8 cellular contexts compared by ENCODE assay signal in the genomic region with DNA sequence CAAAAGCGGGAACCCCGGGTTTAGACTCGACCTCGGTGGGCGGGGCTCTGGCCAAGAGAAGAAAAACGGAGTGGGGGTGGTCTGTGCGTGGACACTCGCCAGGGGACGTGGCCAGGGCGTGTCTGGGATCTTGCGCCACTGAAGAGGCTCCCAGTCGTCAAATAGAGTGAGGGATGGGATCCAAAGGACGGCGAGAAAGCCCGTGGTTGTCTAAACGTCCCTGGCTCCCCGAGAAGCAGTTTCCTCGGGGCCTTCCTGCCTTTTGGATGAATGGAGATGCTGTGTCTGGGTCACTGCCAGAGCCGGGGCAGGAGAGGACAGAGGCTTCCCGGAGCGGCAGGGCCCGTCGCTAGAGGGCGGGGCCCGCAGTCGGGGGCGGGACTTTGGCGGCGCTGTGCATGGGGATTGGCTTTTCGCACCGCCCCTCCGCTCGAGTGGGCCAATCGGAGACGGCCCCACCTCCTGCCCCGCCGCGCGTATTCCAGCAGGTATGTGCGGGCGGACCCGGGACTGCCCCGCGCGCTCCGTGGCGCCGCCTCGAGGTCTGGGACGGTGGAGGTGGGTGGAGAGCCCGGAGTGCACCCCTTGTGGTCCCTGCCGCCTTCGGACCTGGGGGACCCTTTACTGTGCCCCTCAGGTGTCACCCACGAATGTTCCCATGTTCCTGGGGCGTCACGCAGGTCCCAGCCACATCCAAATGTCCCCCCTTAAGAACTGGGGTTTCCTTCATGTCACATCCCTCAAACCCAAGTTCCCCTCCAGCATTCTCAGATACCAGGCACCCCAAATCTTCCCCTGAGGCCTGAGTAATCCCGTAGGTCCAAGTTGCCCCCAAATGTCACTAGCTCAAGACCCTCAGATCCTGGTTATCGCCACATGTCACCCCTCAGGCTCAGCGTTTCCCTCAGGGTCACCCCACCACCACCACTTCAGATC. TPM values are rescaled to one million over a fixed set of nuclear protein-coding genes. Genes with fewer than 3 reads are reported as not detected.
DNase-seq lines count a peak whose midpoint lies in the region; ATAC-seq and TF ChIP-seq lines count a peak whose summit lies in the region.

No MANE protein-coding gene starts in this region.

- H3K27ac ChIP-seq in HUES6 (ENCODE audit: low read depth, low read length), result no peak overlapping the region
- peak overlapping the region; percentile 63 for H3K27ac ChIP-seq in PC-3 (ENCODE audit: low read length)
- H3K27ac ChIP-seq in fibroblast of lung (ENCODE audit: insufficient read depth, low read length), result peak overlapping the region; percentile 20

- H3K9me3 Mint-ChIP-seq in activated T-helper 1 cell treated with anti-CD3 and anti-CD28 coated beads, Interleukin-12 subunit alpha, Interleukin-12 subunit beta, Interleukin-2, Interleukin-4 antibody, amounts not matched to agents 30 ng/mL and 10 ng/mL and 1 ng/mL, durations not matched to agents 14 hours and 24 hours and 36 hours, result no peaks in the 10 kb centered on the region
- no peaks in the 10 kb centered on the region for H3K9me3 Mint-ChIP-seq in naive thymus-derived CD8-positive, alpha-beta T cell

- H3K36me3 Mint-ChIP-seq in activated T-helper 1 cell treated with anti-CD3 and anti-CD28 coated beads, Interleukin-12 subunit alpha, Interleukin-12 subunit beta, Interleukin-2, Interleukin-4 antibody, amounts not matched to agents 30 ng/mL and 10 ng/mL and 1 ng/mL, durations not matched to agents 14 hours and 24 hours and 36 hours (ENCODE audit: low read depth), result peaks cover 24% of the 10 kb centered on the region
- H3K36me3 Mint-ChIP-seq in naive thymus-derived CD8-positive, alpha-beta T cell, result peaks cover 0 to 3% (median 0%) of the 10 kb centered on the region in 3 donors

- H3K9me3 ChIP-seq in HUES6 (ENCODE audit: control insufficient read depth, insufficient read depth, low read depth, low read length), result no peaks in the 10 kb centered on the region
- no peaks in the 10 kb centered on the region for H3K9me3 ChIP-seq in PC-3 (ENCODE audit: low read length)
- H3K9me3 ChIP-seq in fibroblast of lung (ENCODE audit: control insufficient read depth, insufficient read depth, low read depth, low read length), result no peaks in the 10 kb centered on the region

- peaks cover 15% of the 10 kb centered on the region; the same call in 1 of the 2 replicates for H3K4me1 ChIP-seq in HUES6 (ENCODE audit: control insufficient read depth, insufficient read depth, low read length)
- peaks cover 50% of the 10 kb centered on the region for H3K4me1 ChIP-seq in PC-3 (ENCODE audit: insufficient read depth, low read length)
- peaks cover 25% of the 10 kb centered on the region for H3K4me1 ChIP-seq in fibroblast of lung (ENCODE audit: control insufficient read depth, extremely low read depth, insufficient read depth, low read length)

- peak overlapping the region; percentile 76 for H3K4me3 Mint-ChIP-seq in activated T-helper 1 cell treated with anti-CD3 and anti-CD28 coated beads, Interleukin-12 subunit alpha, Interleukin-12 subunit beta, Interleukin-2, Interleukin-4 antibody, amounts not matched to agents 30 ng/mL and 10 ng/mL and 1 ng/mL, durations not matched to agents 14 hours and 24 hours and 36 hours
- peak overlapping the region; percentile 82 to 94 (median 88) for H3K4me3 Mint-ChIP-seq in naive thymus-derived CD8-positive, alpha-beta T cell

- peak overlapping the region; percentile 49 for H3K4me2 ChIP-seq in PC-3 (ENCODE audit: low read length)
- no peak overlapping the region for H3K4me2 ChIP-seq in fibroblast of lung (ENCODE audit: extremely low read depth, insufficient read depth, low read length)

- peaks cover 32% of the 10 kb centered on the region for H3K4me1 Mint-ChIP-seq in activated T-helper 1 cell treated with anti-CD3 and anti-CD28 coated beads, Interleukin-12 subunit alpha, Interleukin-12 subunit beta, Interleukin-2, Interleukin-4 antibody, amounts not matched to agents 30 ng/mL and 10 ng/mL and 1 ng/mL, durations not matched to agents 14 hours and 24 hours and 36 hours (ENCODE audit: low read depth)
- H3K4me1 Mint-ChIP-seq in naive thymus-derived CD8-positive, alpha-beta T cell, result peaks cover 19 to 50% (median 42%) of the 10 kb centered on the region in 4 donors

- POLR2A ChIA-PET in PC-3 (lab: Charles Lee; ENCODE audit: unreplicated experiment), result no interaction called here
- POLR2A ChIA-PET in naive thymus-derived CD8-positive, alpha-beta T cell (lab: Charles Lee), result interaction anchor here (0.8 to 8.7 kb wide), 6 partner anchors 8 to 630 kb away, joined by 3 to 110 read pairs (median 19); a partner anchor contains a TSS

- H3K27ac Mint-ChIP-seq in activated T-helper 1 cell treated with anti-CD3 and anti-CD28 coated beads, Interleukin-12 subunit alpha, Interleukin-12 subunit beta, Interleukin-2, Interleukin-4 antibody, amounts not matched to agents 30 ng/mL and 10 ng/mL and 1 ng/mL, durations not matched to agents 14 hours and 24 hours and 36 hours, result peak overlapping the region; percentile 86
- H3K27ac Mint-ChIP-seq in naive thymus-derived CD8-positive, alpha-beta T cell, result peak overlapping the region; percentile 84 to 99 (median 94)

- H3K9ac ChIP-seq in HUES6 (ENCODE audit: low read length) (peak overlapping the region; percentile 27), PC-3 (ENCODE audit: low read length) (no peak overlapping the region), fibroblast of lung (ENCODE audit: insufficient read depth, low read length) (peak overlapping the region; percentile 55)

- no peaks in the 10 kb centered on the region for H3K27me3 Mint-ChIP-seq in activated T-helper 1 cell treated with anti-CD3 and anti-CD28 coated beads, Interleukin-12 subunit alpha, Interleukin-12 subunit beta, Interleukin-2, Interleukin-4 antibody, amounts not matched to agents 30 ng/mL and 10 ng/mL and 1 ng/mL, durations not matched to agents 14 hours and 24 hours and 36 hours (ENCODE audit: insufficient read depth)
- no peaks in the 10 kb centered on the region for H3K27me3 Mint-ChIP-seq in naive thymus-derived CD8-positive, alpha-beta T cell

- peaks cover 30% of the 10 kb centered on the region for H3K79me2 ChIP-seq in PC-3 (ENCODE audit: low read length)
- peaks cover 44% of the 10 kb centered on the region for H3K79me2 ChIP-seq in fibroblast of lung (ENCODE audit: control insufficient read depth, insufficient read depth, low read length)

- H3K27me3 ChIP-seq in HUES6 (ENCODE audit: control insufficient read depth, insufficient read depth, low read length) (no peaks in the 10 kb centered on the region), PC-3 (ENCODE audit: low read length) (no peaks in the 10 kb centered on the region), fibroblast of lung (ENCODE audit: control insufficient read depth, insufficient read depth, low read length) (no peaks in the 10 kb centered on the region)

- CTCF ChIA-PET in PC-3 (lab: Charles Lee), result interaction anchor here (1.0 kb wide), 1 partner anchor 29 kb away, joined by 16 read pairs; no protein-coding TSS in a partner anchor

- H2AFZ ChIP-seq in PC-3 (ENCODE audit: low read length), result no peak overlapping the region
- no peak overlapping the region for H2AFZ ChIP-seq in fibroblast of lung (ENCODE audit: low read length)

- DNase-seq in COLO668 (lab: John Stamatoyannopoulos, UW; ENCODE audit: unreplicated experiment), result peak; percentile 95
- peak; percentile 97 for DNase-seq in PC-3
- peak; percentile 91 for DNase-seq in activated T-helper 1 cell treated with anti-CD3 and anti-CD28 coated beads, Interleukin-12 subunit alpha, Interleukin-12 subunit beta, Interleukin-2, Interleukin-4 antibody, amounts not matched to agents 30 ng/mL and 10 ng/mL and 1 ng/mL, durations not matched to agents 14 hours and 24 hours and 36 hours (ENCODE audit: low spot score)
- DNase-seq in fibroblast of lung (ENCODE audit: low read depth in 2 of 2), result peak; percentile 85 to 87
- peak; percentile 84 to 95 (median 92) for DNase-seq in naive thymus-derived CD8-positive, alpha-beta T cell
- DNase-seq in stimulated activated naive CD4-positive, alpha-beta T cell treated with Interleukin-2 at 50 U/mL for 16 hours (lab: John Stamatoyannopoulos, UW), result peak; percentile 90

- H3K36me3 ChIP-seq in HUES6 (ENCODE audit: control insufficient read depth, insufficient read depth, low read length), result peaks cover 37% of the 10 kb centered on the region
- peaks cover 23% of the 10 kb centered on the region for H3K36me3 ChIP-seq in PC-3 (ENCODE audit: low read depth, low read length)
- peaks cover 25% of the 10 kb centered on the region for H3K36me3 ChIP-seq in fibroblast of lung (ENCODE audit: control insufficient read depth, insufficient read depth, low read length)

- ATAC-seq in GM19463 (IDR thresholded peaks at IDR 0.05; ENCODE audit: unreplicated experiment) (peak; percentile 85), PC-3 (peak; percentile 71)
- peak; percentile 69 to 78 for ATAC-seq in naive thymus-derived CD8-positive, alpha-beta T cell

- BruUV-seq in PC-3 (replicated peaks; lab: Mats Ljungman, UMichigan), result no TSS peak

- TF ChIP-seq CTCF in PC-3 (conservative IDR thresholded peaks at IDR 0.05; ENCODE audit: low read depth, low read length) (peak; percentile 75), fibroblast of lung (conservative IDR thresholded peaks at IDR 0.05 in 1 of 2, IDR thresholded peaks at IDR 0.05 in 1 of 2; ENCODE audit: low read depth in 1 of 2, low read length in 2 of 2) (no peak)

- intact Hi-C loops in PC-3 (cut with micrococcal nuclease), result loop anchor here (2.0 to 10.0 kb wide), 2 partner anchors 37 to 669 kb away; no protein-coding TSS in a partner anchor
- intact Hi-C loops in activated T-helper 1 cell treated with anti-CD3 and anti-CD28 coated beads, Interleukin-12 subunit alpha, Interleukin-12 subunit beta, Interleukin-2, Interleukin-4 antibody, amounts not matched to agents 30 ng/mL and 10 ng/mL and 1 ng/mL, durations not matched to agents 14 hours and 24 hours and 36 hours (cut with micrococcal nuclease), result loop anchor here (1.0 to 2.0 kb wide), 2 partner anchors 13 to 38 kb away; a partner anchor contains a TSS

- H4K20me1 ChIP-seq in PC-3 (ENCODE audit: low read length), result peaks cover 24% of the 10 kb centered on the region
- no peaks in the 10 kb centered on the region for H4K20me1 ChIP-seq in fibroblast of lung (ENCODE audit: control insufficient read depth, extremely low read depth, insufficient read depth, low read length)

- H3F3A ChIP-seq in PC-3 (ENCODE audit: low read length, unreplicated experiment), result peaks cover 25% of the 10 kb centered on the region

- H3K4me3 ChIP-seq in HUES6 (ENCODE audit: low read depth, low read length) (peak overlapping the region; percentile 59), PC-3 (ENCODE audit: low read length) (no peak overlapping the region), fibroblast of lung (replicated peaks in 1 of 4; ENCODE audit: control extremely low read depth in 1 of 4, insufficient read depth in 1 of 4, low read depth in 3 of 4, low read length in 4 of 4) (peak overlapping the region in 1 of 4 experiments; percentile 16)

- no peaks in the 10 kb centered on the region for H3K9me2 ChIP-seq in PC-3 (replicated peaks; ENCODE audit: low read length)

RNA-seq across cellular contexts. Expression of a gene that starts 38.4 kb away (rescaled TPM):
- total RNA-seq in PC-3 (2014; rRNA removed), result 8.0 and 11.4 TPM in 2 replicates
- total RNA-seq in activated T-helper 1 cell treated with anti-CD3 and anti-CD28 coated beads, Interleukin-12 subunit alpha, Interleukin-12 subunit beta, Interleukin-2, Interleukin-4 antibody, amounts not matched to agents 30 ng/mL and 10 ng/mL and 1 ng/mL, durations not matched to agents 14 hours and 24 hours and 36 hours, result 7.6 and 7.9 TPM in 2 replicates
- total RNA-seq in fibroblast of lung, result 5.6 and 6.7 TPM in 2 replicates
- 1.6 and 2.0 TPM in 2 replicates for polyA plus RNA-seq in fibroblast of lung
- polyA plus RNA-seq in fibroblast of lung (2012), result 2.8 and 3.3 TPM in 2 replicates
- 4.4 and 6.1 TPM in 2 replicates for polyA minus RNA-seq in fibroblast of lung (ENCODE audit: low replicate concordance)
- total RNA-seq in naive thymus-derived CD8-positive, alpha-beta T cell, result 1 to 10 TPM; 7.8 to 8.1 TPM
- 1 to 10 TPM in 2 of 3 donors, under 1 TPM in 1; 0.30 to 1.5 (median 1.1) TPM for polyA plus RNA-seq in naive thymus-derived CD8-positive, alpha-beta T cell

RNA-seq across cellular contexts. Expression of a gene that starts 43.3 kb away (rescaled TPM):
- total RNA-seq in PC-3 (2014; rRNA removed) (1.7 TPM in 1 of 2 replicates, not detected in the other), fibroblast of lung (not detected in 2 replicates)
- total RNA-seq in activated T-helper 1 cell treated with anti-CD3 and anti-CD28 coated beads, Interleukin-12 subunit alpha, Interleukin-12 subunit beta, Interleukin-2, Interleukin-4 antibody, amounts not matched to agents 30 ng/mL and 10 ng/mL and 1 ng/mL, durations not matched to agents 14 hours and 24 hours and 36 hours, result 1.5 and 3.1 TPM in 2 replicates
- not detected in 2 replicates for polyA plus RNA-seq in fibroblast of lung
- 0.83 and 1.5 TPM in 2 replicates for polyA plus RNA-seq in fibroblast of lung (2012)
- polyA minus RNA-seq in fibroblast of lung (ENCODE audit: low replicate concordance), result not detected in 2 replicates
- not detected for total RNA-seq in naive thymus-derived CD8-positive, alpha-beta T cell
- not detected for polyA plus RNA-seq in naive thymus-derived CD8-positive, alpha-beta T cell

RNA-seq across cellular contexts. Expression of a gene that starts 59.3 kb away (rescaled TPM):
- total RNA-seq in PC-3 (2014; rRNA removed) (341 and 392 TPM in 2 replicates), fibroblast of lung (50.1 and 58.8 TPM in 2 replicates)
- 158 and 162 TPM in 2 replicates for total RNA-seq in activated T-helper 1 cell treated with anti-CD3 and anti-CD28 coated beads, Interleukin-12 subunit alpha, Interleukin-12 subunit beta, Interleukin-2, Interleukin-4 antibody, amounts not matched to agents 30 ng/mL and 10 ng/mL and 1 ng/mL, durations not matched to agents 14 hours and 24 hours and 36 hours
- polyA plus RNA-seq in fibroblast of lung, result 146 and 206 TPM in 2 replicates
- 292 and 381 TPM in 2 replicates for polyA plus RNA-seq in fibroblast of lung (2012)
- 139 and 187 TPM in 2 replicates for polyA minus RNA-seq in fibroblast of lung (ENCODE audit: low replicate concordance)
- 10 to 100 TPM; 74.1 to 80.0 TPM for total RNA-seq in naive thymus-derived CD8-positive, alpha-beta T cell
- polyA plus RNA-seq in naive thymus-derived CD8-positive, alpha-beta T cell, result 100 to 1,000 TPM; 248 to 324 (median 278) TPM
